20 cellular contexts compared by ENCODE assay signal in the genomic region with DNA sequence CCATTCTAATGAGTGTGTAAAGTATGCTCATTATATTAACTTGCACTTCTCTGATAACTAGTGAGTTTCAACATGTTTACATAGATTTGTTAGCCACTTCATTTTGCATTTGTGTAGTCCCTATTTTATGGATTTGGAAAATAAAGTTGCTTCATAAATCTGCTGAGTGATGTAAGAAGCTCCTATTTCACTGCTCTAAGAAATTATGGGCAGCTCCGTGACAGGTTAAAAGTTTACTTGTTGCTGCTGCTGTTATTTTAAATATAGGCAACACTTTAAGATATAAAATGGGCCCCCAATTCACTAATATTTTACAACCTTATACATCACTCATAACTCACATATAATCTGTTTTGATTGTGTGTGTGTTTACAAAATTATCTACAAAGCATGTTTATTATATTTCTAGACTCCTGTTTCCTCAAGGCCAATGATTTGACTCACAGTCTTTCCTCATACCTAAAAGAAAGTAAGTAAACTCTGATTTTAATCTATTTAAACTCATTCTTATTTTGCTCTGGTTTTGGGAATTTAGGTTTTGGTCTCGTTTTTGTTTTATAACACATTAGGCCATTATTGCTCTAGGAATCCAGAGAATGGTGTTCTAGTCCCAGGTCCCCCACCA.
"Had no signal": no experiment of that assay in that cellular context is flagged by ENCODE, and none has a peak within 500 bp of the region (broad histone marks: within the 10 kb centered on the region; RNA-seq: fewer than 3 reads in every experiment).

No MANE protein-coding gene starts in this region.

- H3K9me3 ChIP-seq: esophagus squamous epithelium, lower lobe of right lung, prostate gland, sigmoid colon, suprapubic skin, thyroid gland had no signal

- H3K27ac ChIP-seq: esophagus squamous epithelium, lower lobe of right lung, prostate gland, sigmoid colon, suprapubic skin, thyroid gland had no signal

- DNase-seq: cortex of kidney; effector memory CD8-positive, alpha-beta T cell; erythroblast; esophagus squamous epithelium; hypothalamus; immature natural killer cell; left ventricle myocardium superior; lower lobe of right lung; naive thymus-derived CD8-positive, alpha-beta T cell; nephron progenitor cell; nucleus accumbens; right cardiac atrium; sigmoid colon; stimulated activated CD4-positive, alpha-beta T cell treated with anti-CD3 and anti-CD28 coated beads, Interleukin-2, amount 100 ng/mL, for 48 hours; stimulated activated CD8-positive, alpha-beta memory T cell treated with anti-CD3 and anti-CD28 coated beads, Interleukin-4, amount 100 ng/mL, for 48 hours; stimulated activated naive CD4-positive, alpha-beta T cell; stimulated activated naive CD8-positive, alpha-beta T cell treated with anti-CD3 and anti-CD28 coated beads, Interleukin-15, amount 100 ng/mL, for 72 hours; thyroid gland had no signal

- H3K27me3 ChIP-seq: esophagus squamous epithelium, sigmoid colon, suprapubic skin, thyroid gland had no signal

- H3K4me1 ChIP-seq: lower lobe of right lung, prostate gland had no signal

- H3K4me3 ChIP-seq: esophagus squamous epithelium, lower lobe of right lung, prostate gland, sigmoid colon, suprapubic skin, thyroid gland had no signal

- ATAC-seq: effector memory CD8-positive, alpha-beta T cell; left ventricle myocardium superior; lower lobe of right lung; naive thymus-derived CD8-positive, alpha-beta T cell; right cardiac atrium; stimulated activated naive CD8-positive, alpha-beta T cell treated with anti-CD3 and anti-CD28 coated beads, Interleukin-15, amount 100 ng/mL, for 72 hours had no signal

- H3K36me3 ChIP-seq: lower lobe of right lung, prostate gland, sigmoid colon, thyroid gland had no signal
